Comparison of ENCODE assay signal across 17 cellular contexts in the genomic region with DNA sequence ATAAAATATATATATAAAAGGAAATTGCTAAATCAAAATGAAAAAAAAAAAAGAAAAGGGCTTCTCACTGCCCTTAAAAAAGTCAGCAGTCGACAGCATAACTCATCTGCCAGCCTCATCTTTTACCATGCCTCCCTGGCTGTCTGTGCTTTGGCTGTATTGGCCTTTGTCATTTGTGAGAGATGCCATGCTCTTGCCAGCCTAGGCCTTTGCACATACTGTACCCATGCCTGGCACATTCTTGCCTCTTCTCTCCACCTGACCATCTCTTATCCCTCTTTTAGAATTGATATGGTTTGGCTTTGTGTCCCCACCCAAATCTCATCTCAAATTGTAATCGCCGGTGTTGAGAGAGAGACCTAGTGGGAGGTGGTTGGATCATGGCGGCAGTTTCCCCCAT. TPM values are rescaled to one million over a fixed set of nuclear protein-coding genes. Genes with fewer than 3 reads are reported as not detected.
DNase-seq lines count a peak whose midpoint lies in the region; ATAC-seq and TF ChIP-seq lines count a peak whose summit lies in the region.
"Had no signal": no experiment of that assay in that cellular context is flagged by ENCODE, and none has a peak within 500 bp of the region (broad histone marks: within the 10 kb centered on the region; RNA-seq: fewer than 3 reads in every experiment).

No MANE protein-coding gene starts in this region.

- peaks cover 0 to 4% of the 10 kb centered on the region in 2 donors for H3K9me3 Mint-ChIP-seq in activated T-cell treated with anti-CD3 and anti-CD28 coated beads, Interleukin-2, amount 50 U/mL, for 72 hours
- H3K9me3 Mint-ChIP-seq: CD4-positive, alpha-beta T cell; CD8-positive, alpha-beta T cell had no signal

- no peaks in the 10 kb centered on the region for H3K9me3 ChIP-seq in left ventricle myocardium inferior (replicated peaks)
- H3K9me3 ChIP-seq: BE2C, Caco-2 had no signal

- no peak for TF ChIP-seq CTCF in left ventricle myocardium inferior (IDR thresholded peaks at IDR 0.05; ENCODE audit: borderline replicate concordance)

- H3K4me3 Mint-ChIP-seq in activated T-cell treated with anti-CD3 and anti-CD28 coated beads, Interleukin-2, amount 50 U/mL, for 72 hours = no peak overlapping the region
- H3K4me3 Mint-ChIP-seq: CD4-positive, alpha-beta T cell; CD8-positive, alpha-beta T cell had no signal

- no peak overlapping the region for H3K4me3 ChIP-seq in left ventricle myocardium inferior
- H3K4me3 ChIP-seq: BLaER1 treated with 17β-estradiol and CSF1 and Interleukin-3, amounts not matched to agents 10 nM and 100 nM had no signal

- no peaks in the 10 kb centered on the region for H3K36me3 ChIP-seq in left ventricle myocardium inferior
- H3K36me3 ChIP-seq: BE2C; BLaER1 treated with 17β-estradiol and CSF1 and Interleukin-3, amounts not matched to agents 10 nM and 100 nM had no signal

- no peaks in the 10 kb centered on the region for H3K4me1 Mint-ChIP-seq in activated T-cell treated with anti-CD3 and anti-CD28 coated beads, Interleukin-2, amount 50 U/mL, for 72 hours (ENCODE audit: low read depth)

- H3K4me1 ChIP-seq in left ventricle myocardium inferior = peaks cover 12% of the 10 kb centered on the region
- H3K4me1 ChIP-seq: BE2C, Caco-2 had no signal

- DNase-seq in Right ventricle myocardium superior = no peak
- DNase-seq in cardiac septum (ENCODE audit: low spot score) = no peak
- DNase-seq in left ventricle myocardium inferior = no peak
- DNase-seq in left cardiac atrium = no peak
- no peak for DNase-seq in left ventricle myocardium superior
- DNase-seq in activated T-cell treated with anti-CD3 and anti-CD28 coated beads, Interleukin-2, amount 50 U/mL, for 72 hours = no peak
- DNase-seq: 8988T; ACHN; BE2C; Caco-2; Calu3; CD4-positive, alpha-beta T cell; CD8-positive, alpha-beta T cell; DMS79 treated with DMSO at 0.1 percent for 48 hours; GF-D8 had no signal

- H3K27me3 Mint-ChIP-seq in activated T-cell treated with anti-CD3 and anti-CD28 coated beads, Interleukin-2, amount 50 U/mL, for 72 hours (ENCODE audit: low read depth) = no peaks in the 10 kb centered on the region
- H3K27me3 Mint-ChIP-seq: CD4-positive, alpha-beta T cell had no signal

- intact Hi-C loops in Right ventricle myocardium superior (cut with DNase I) (loop anchor here (5.0 kb wide), 1 partner anchor 161 kb away; no protein-coding TSS in a partner anchor), cardiac septum (cut with DNase I) (loop anchor here (5.0 to 10.0 kb wide), 3 partner anchors 99 to 249 kb away; no protein-coding TSS in a partner anchor), left ventricle myocardium inferior (cut with micrococcal nuclease) (loop anchor here (5.0 kb wide), 1 partner anchor 156 kb away; no protein-coding TSS in a partner anchor), left cardiac atrium (cut with DNase I) (loop anchor here (5.0 to 10.0 kb wide), 2 partner anchors 159 to 161 kb away; no protein-coding TSS in a partner anchor), left ventricle myocardium superior (cut with micrococcal nuclease) (loop anchor here (10.0 kb wide), 1 partner anchor 159 kb away; no protein-coding TSS in a partner anchor)

- peak overlapping the region; percentile 14 for H3K27ac ChIP-seq in left ventricle myocardium inferior (replicated peaks)
- H3K27ac ChIP-seq: BLaER1 treated with 17β-estradiol and CSF1 and Interleukin-3, amounts not matched to agents 10 nM and 100 nM; C4-2B had no signal

- H3K36me3 Mint-ChIP-seq in activated T-cell treated with anti-CD3 and anti-CD28 coated beads, Interleukin-2, amount 50 U/mL, for 72 hours (ENCODE audit: insufficient read depth in 2 of 2) = no peaks in the 10 kb centered on the region
- H3K36me3 Mint-ChIP-seq: CD8-positive, alpha-beta T cell had no signal

- no peaks in the 10 kb centered on the region for H3K27me3 ChIP-seq in left ventricle myocardium inferior (ENCODE audit: low read depth)
- H3K27me3 ChIP-seq: BE2C; BLaER1 treated with 17β-estradiol and CSF1 and Interleukin-3, amounts not matched to agents 10 nM and 100 nM had no signal

- no peak overlapping the region for H3K27ac Mint-ChIP-seq in activated T-cell treated with anti-CD3 and anti-CD28 coated beads, Interleukin-2, amount 50 U/mL, for 72 hours
- H3K27ac Mint-ChIP-seq: CD4-positive, alpha-beta T cell; CD8-positive, alpha-beta T cell had no signal

- peak; percentile 65 for ATAC-seq in Right ventricle myocardium superior (ENCODE audit: poor library complexity)
- no peak for ATAC-seq in left cardiac atrium
- ATAC-seq in left ventricle myocardium superior = peak; percentile 79
- ATAC-seq in activated T-cell treated with anti-CD3 and anti-CD28 coated beads, Interleukin-2, amount 50 U/mL, for 72 hours (replicated peaks in 1 of 2) = no peak
- ATAC-seq: CD8-positive, alpha-beta T cell had no signal

RNA-seq across cellular contexts. Expression of gene DIRAS3, which starts 37.1 kb away (rescaled TPM):
- total RNA-seq in Right ventricle myocardium superior = 22.9 TPM
- total RNA-seq in cardiac septum = 37.8 TPM
- total RNA-seq in left ventricle myocardium inferior = 32.6 TPM
- total RNA-seq in left cardiac atrium = 10 to 100 TPM in 1 of 2 donors, 1 to 10 TPM in 1; 1.4 to 12.3 TPM
- total RNA-seq in left ventricle myocardium superior = 9.7 TPM
- 1 to 10 TPM in 1 of 2 donors, under 1 TPM in 1; 0.72 to 1.0 TPM for total RNA-seq in activated T-cell treated with anti-CD3 and anti-CD28 coated beads, Interleukin-2, amount 50 U/mL, for 72 hours
- total RNA-seq: Caco-2; CD4-positive, alpha-beta T cell; CD8-positive, alpha-beta T cell had no signal

Comparison
In these comparisons a context has a peak if more than half of its experiments do, and no peak if none do; other contexts are left out.
1. ATAC-seq: peak in Right ventricle myocardium superior (single experiment) and left ventricle myocardium superior (single experiment); none in left cardiac atrium (0 of 2) and activated T-cell treated with anti-CD3 and anti-CD28 coated beads, Interleukin-2, amount 50 U/mL, for 72 hours (0 of 2).